1 cellular context compared by ENCODE assay signal in the genomic region with DNA sequence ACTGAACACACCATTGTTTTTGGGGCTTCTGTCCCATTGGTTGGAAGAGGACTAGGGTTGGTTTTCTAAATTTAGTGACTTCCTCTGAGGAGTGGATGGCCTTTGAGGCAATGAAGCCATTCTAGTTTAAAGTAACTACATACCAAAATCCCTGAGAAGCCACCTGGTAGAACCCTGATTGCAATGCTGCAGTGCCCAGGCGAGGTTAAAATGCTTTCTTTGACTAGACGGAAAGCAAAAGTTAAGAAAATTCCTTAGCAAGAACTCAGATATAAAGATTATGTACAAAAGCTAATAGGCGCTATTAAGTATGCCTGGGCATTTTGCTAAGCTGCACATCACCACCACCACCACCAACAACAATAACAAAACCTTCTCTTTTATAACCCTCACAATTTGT.
TF ChIP-seq lines count a peak whose summit lies in the region.

No MANE protein-coding gene starts in this region.

TF ChIP-seq in liver, 16 proteins besides CTCF, POLR2A, EP300 and RAD21:
- TF ChIP-seq, protein P1, sequence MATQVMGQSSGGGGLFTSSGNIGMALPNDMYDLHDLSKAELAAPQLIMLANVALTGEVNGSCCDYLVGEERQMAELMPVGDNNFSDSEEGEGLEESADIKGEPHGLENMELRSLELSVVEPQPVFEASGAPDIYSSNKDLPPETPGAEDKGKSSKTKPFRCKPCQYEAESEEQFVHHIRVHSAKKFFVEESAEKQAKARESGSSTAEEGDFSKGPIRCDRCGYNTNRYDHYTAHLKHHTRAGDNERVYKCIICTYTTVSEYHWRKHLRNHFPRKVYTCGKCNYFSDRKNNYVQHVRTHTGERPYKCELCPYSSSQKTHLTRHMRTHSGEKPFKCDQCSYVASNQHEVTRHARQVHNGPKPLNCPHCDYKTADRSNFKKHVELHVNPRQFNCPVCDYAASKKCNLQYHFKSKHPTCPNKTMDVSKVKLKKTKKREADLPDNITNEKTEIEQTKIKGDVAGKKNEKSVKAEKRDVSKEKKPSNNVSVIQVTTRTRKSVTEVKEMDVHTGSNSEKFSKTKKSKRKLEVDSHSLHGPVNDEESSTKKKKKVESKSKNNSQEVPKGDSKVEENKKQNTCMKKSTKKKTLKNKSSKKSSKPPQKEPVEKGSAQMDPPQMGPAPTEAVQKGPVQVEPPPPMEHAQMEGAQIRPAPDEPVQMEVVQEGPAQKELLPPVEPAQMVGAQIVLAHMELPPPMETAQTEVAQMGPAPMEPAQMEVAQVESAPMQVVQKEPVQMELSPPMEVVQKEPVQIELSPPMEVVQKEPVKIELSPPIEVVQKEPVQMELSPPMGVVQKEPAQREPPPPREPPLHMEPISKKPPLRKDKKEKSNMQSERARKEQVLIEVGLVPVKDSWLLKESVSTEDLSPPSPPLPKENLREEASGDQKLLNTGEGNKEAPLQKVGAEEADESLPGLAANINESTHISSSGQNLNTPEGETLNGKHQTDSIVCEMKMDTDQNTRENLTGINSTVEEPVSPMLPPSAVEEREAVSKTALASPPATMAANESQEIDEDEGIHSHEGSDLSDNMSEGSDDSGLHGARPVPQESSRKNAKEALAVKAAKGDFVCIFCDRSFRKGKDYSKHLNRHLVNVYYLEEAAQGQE (IDR thresholded peaks at IDR 0.05): no peak
- TF ChIP-seq, protein P2, sequence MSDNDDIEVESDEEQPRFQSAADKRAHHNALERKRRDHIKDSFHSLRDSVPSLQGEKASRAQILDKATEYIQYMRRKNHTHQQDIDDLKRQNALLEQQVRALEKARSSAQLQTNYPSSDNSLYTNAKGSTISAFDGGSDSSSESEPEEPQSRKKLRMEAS (IDR thresholded peaks at IDR 0.05): no peak
- TF ChIP-seq TAF1 (conservative IDR thresholded peaks at IDR 0.05) (no peak), HNF4G (IDR thresholded peaks at IDR 0.05) (no peak), GABPA (IDR thresholded peaks at IDR 0.05 in 1 of 2, conservative IDR thresholded peaks at IDR 0.05 in 1 of 2) (no peak), HNF4A (conservative IDR thresholded peaks at IDR 0.05) (no peak), YY1 (IDR thresholded peaks at IDR 0.05) (no peak), NR2F2 (IDR thresholded peaks at IDR 0.05) (no peak), FOXA1 (IDR thresholded peaks at IDR 0.05) (no peak)
- TF ChIP-seq, protein P3, sequence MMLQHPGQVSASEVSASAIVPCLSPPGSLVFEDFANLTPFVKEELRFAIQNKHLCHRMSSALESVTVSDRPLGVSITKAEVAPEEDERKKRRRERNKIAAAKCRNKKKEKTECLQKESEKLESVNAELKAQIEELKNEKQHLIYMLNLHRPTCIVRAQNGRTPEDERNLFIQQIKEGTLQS (IDR thresholded peaks at IDR 0.05): no peak
TF ChIP-seq in liver: peak in this region for 0.
